ENCODE assay signal across 20 cellular contexts in the genomic region with DNA sequence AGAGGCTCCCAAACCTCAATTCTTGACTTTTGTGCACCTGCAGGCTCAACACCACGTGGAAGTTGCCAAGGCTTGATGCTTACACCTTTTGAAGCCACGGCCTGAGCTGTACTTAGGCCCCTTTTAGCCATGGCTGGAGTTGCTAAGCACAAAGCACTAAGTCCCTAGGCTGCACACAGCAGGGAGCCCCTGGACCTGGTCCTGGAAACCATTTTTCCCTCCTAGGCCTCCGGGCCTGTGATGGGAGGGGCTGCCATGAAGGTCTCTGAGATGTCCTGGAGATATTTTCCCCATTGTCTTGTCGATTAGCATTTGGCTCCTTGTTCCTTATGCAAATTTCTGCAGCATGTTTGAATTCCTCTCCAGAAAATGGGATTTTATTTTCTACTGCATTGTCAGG.
DNase-seq lines count a peak whose midpoint lies in the region; ATAC-seq, FAIRE-seq and TF ChIP-seq lines count a peak whose summit lies in the region.
"Had no signal": no experiment of that assay in that cellular context is flagged by ENCODE, and none has a peak within 500 bp of the region (broad histone marks: within the 10 kb centered on the region; RNA-seq: fewer than 3 reads in every experiment).

No MANE protein-coding gene starts in this region.

- no peak for ATAC-seq in A549
- ATAC-seq: CD8-positive, alpha-beta T cell had no signal

- H3K27ac ChIP-seq in A549 (no peak overlapping the region), HEK293 (ENCODE audit: extremely low read depth, low read depth, low read length) (no peak overlapping the region), mesendoderm (ENCODE audit: low read depth, low read length) (no peak overlapping the region), sigmoid colon (no peak overlapping the region)
- H3K27ac ChIP-seq: 22Rv1, C4-2B had no signal

- 0% methylated on average over 4 of the region's 4 CpGs for WGBS in A549 (ENCODE audit: missing lambda C conversion rate)
- WGBS in mesendoderm (ENCODE audit: extremely low coverage, insufficient coverage, low lambda C conversion rate) = no CpG with 5 or more reads among the region's 4 CpGs
- 26 to 67% methylated on average over 4 of the region's 4 CpGs for WGBS in sigmoid colon, 2 donors

- no peak overlapping the region for H4K5ac ChIP-seq in mesendoderm (ENCODE audit: low read length)

- H3K4me1 ChIP-seq in A549 (no peaks in the 10 kb centered on the region), HEK293 (ENCODE audit: control insufficient read depth, insufficient read depth, low read length) (no peaks in the 10 kb centered on the region), mesendoderm (ENCODE audit: control insufficient read depth, low read depth, low read length) (no peaks in the 10 kb centered on the region), sigmoid colon (no peaks in the 10 kb centered on the region)
- H3K4me1 ChIP-seq: BE2C, Caco-2 had no signal

- H3K4me2 ChIP-seq in A549 (no peak overlapping the region), mesendoderm (ENCODE audit: low read length) (no peak overlapping the region)

- DNase-seq in A549 (ENCODE audit: low read depth in 1 of 2, low spot score in 1 of 2) (no peak), mesendoderm (peak; percentile 1), sigmoid colon (no peak), NOMO-1 (lab: John Stamatoyannopoulos, UW; ENCODE audit: unreplicated experiment in 2 of 2) (no peak)
- DNase-seq: ACHN; BE2C; Caco-2; Calu3; CD4-positive, alpha-beta T cell; CD8-positive, alpha-beta T cell; DMS79 treated with DMSO at 0.1 percent for 48 hours; GF-D8 had no signal

- TF ChIP-seq POLR2A in A549 (IDR thresholded peaks at IDR 0.05; ENCODE audit: low read length) = no peak
- TF ChIP-seq POLR2A in sigmoid colon (IDR thresholded peaks at IDR 0.05) = no peak

- no peak overlapping the region for H2AK5ac ChIP-seq in mesendoderm (ENCODE audit: low read length)

- H4K8ac ChIP-seq in mesendoderm (ENCODE audit: low read depth, low read length) = no peak overlapping the region

- H3K18ac ChIP-seq in mesendoderm (ENCODE audit: low read length) = no peak overlapping the region

- no peak overlapping the region for H3K56ac ChIP-seq in mesendoderm (ENCODE audit: low read length)

- no peak overlapping the region for H3K9ac ChIP-seq in mesendoderm (ENCODE audit: low read length)
- H3K9ac ChIP-seq: BLaER1 treated with 17β-estradiol and CSF1 and Interleukin-3, amounts not matched to agents 10 nM and 100 nM had no signal

- no peak overlapping the region for H2BK15ac ChIP-seq in mesendoderm (replicated peaks; ENCODE audit: low read depth)

- H3K4me3 ChIP-seq in A549 (no peak overlapping the region), HEK293 (ENCODE audit: low read depth, low read length) (no peak overlapping the region), mesendoderm (ENCODE audit: low read length) (no peak overlapping the region), sigmoid colon (no peak overlapping the region)

- TF ChIP-seq EP300 in A549 (IDR thresholded peaks at IDR 0.05) (no peak), sigmoid colon (IDR thresholded peaks at IDR 0.05) (no peak)

- H3K79me2 ChIP-seq in mesendoderm (ENCODE audit: control insufficient read depth, insufficient read depth, low read length) = no peaks in the 10 kb centered on the region

- no peak overlapping the region for H2BK5ac ChIP-seq in mesendoderm (ENCODE audit: low read length)

- no peak for FAIRE-seq in A549 (lab: Jason Lieb, UNC)
- FAIRE-seq: D721Med, G401.6, GM12891, GM19239 had no signal

- CTCF ChIA-PET in A549 (lab: Yijun Ruan, JAX) = no interaction called here
- CTCF ChIA-PET in HEK293 (lab: Yijun Ruan, JAX) = no interaction called here

- H3K23ac ChIP-seq in mesendoderm (ENCODE audit: low read length) = no peak overlapping the region

- TF ChIP-seq CTCF in A549 (IDR thresholded peaks at IDR 0.05) (no peak), HEK293 (tag by site-specific recombination; IDR thresholded peaks at IDR 0.05) (no peak), sigmoid colon (IDR thresholded peaks at IDR 0.05) (no peak)

- no peaks in the 10 kb centered on the region for H3K27me3 ChIP-seq in mesendoderm (ENCODE audit: insufficient read depth, low read length, poor library complexity)
- H3K27me3 ChIP-seq in sigmoid colon = no peaks in the 10 kb centered on the region
- H3K27me3 ChIP-seq: BE2C; BLaER1 treated with 17β-estradiol and CSF1 and Interleukin-3, amounts not matched to agents 10 nM and 100 nM had no signal

- intact Hi-C loops in sigmoid colon (cut with DNase I) = no loop called here

- H3K79me1 ChIP-seq in mesendoderm (ENCODE audit: low read length) = no peaks in the 10 kb centered on the region

- no peak overlapping the region for H2BK120ac ChIP-seq in mesendoderm (ENCODE audit: low read depth, low read length)

- TF ChIP-seq RAD21 in A549 (conservative IDR thresholded peaks at IDR 0.05 in 1 of 2, IDR thresholded peaks at IDR 0.05 in 1 of 2) = no peak

- H3K4ac ChIP-seq in mesendoderm (ENCODE audit: low read depth, low read length) = no peak overlapping the region

- POLR2A ChIA-PET in A549 (lab: Yijun Ruan, JAX) = no interaction called here
- POLR2A ChIA-PET in HEK293 (lab: Yijun Ruan, JAX) = no interaction called here

- H3K36me3 ChIP-seq in HEK293 (ENCODE audit: control insufficient read depth in 2 of 2, insufficient read depth in 1 of 2, low read length in 2 of 2) (no peaks in the 10 kb centered on the region), mesendoderm (ENCODE audit: control insufficient read depth, insufficient read depth, low read length) (no peaks in the 10 kb centered on the region), sigmoid colon (no peaks in the 10 kb centered on the region)
- H3K36me3 ChIP-seq: BE2C had no signal

- H3K9me3 ChIP-seq in A549 (peaks cover 6% of the 10 kb centered on the region; the same call in 2 of the 3 replicates), HEK293 (ENCODE audit: control insufficient read depth, insufficient read depth, low read depth, low read length) (no peaks in the 10 kb centered on the region), sigmoid colon (peaks cover 0 to 7% (median 0%) of the 10 kb centered on the region in 4 donors)
- H3K9me3 ChIP-seq: BE2C, Caco-2 had no signal

TF ChIP-seq in A549, 52 proteins besides CTCF, POLR2A, EP300 and RAD21:
- peak; percentile 69 for TF ChIP-seq ZFP36 (IDR thresholded peaks at IDR 0.05; ENCODE audit: borderline replicate concordance, partially characterized antibody)
- TF ChIP-seq ZNF302 (CRISPR knock-in tag; IDR thresholded peaks at IDR 0.05) = no peak
- TF ChIP-seq, protein P1, sequence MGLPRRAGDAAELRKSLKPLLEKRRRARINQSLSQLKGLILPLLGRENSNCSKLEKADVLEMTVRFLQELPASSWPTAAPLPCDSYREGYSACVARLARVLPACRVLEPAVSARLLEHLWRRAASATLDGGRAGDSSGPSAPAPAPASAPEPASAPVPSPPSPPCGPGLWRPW (IDR thresholded peaks at IDR 0.05) = no peak
- no peak for TF ChIP-seq HOXB13 (CRISPR knock-in tag; IDR thresholded peaks at IDR 0.05; ENCODE audit: low read depth)
TF ChIP-seq in A549: peak in this region for 1.

TF ChIP-seq in HEK293, 187 proteins besides CTCF, POLR2A, EP300 and RAD21:
- TF ChIP-seq ZNF596 (tag by site-specific recombination; IDR thresholded peaks at IDR 0.05) = no peak
- no peak for TF ChIP-seq ZNF433 (tag by site-specific recombination; IDR thresholded peaks at IDR 0.05; ENCODE audit: low read depth)
- TF ChIP-seq ZFHX2 (tag by site-specific recombination; conservative IDR thresholded peaks at IDR 0.05) = no peak
- TF ChIP-seq ZNF585B (tag by site-specific recombination; IDR thresholded peaks at IDR 0.05) = peak; percentile 76
- no peak for TF ChIP-seq ZNF624 (tag by site-specific recombination; IDR thresholded peaks at IDR 0.05)
- TF ChIP-seq ZFP3 (tag by site-specific recombination; IDR thresholded peaks at IDR 0.05; ENCODE audit: low read depth) = no peak
